ENCODE assay signal across 8 cellular contexts in the genomic region with DNA sequence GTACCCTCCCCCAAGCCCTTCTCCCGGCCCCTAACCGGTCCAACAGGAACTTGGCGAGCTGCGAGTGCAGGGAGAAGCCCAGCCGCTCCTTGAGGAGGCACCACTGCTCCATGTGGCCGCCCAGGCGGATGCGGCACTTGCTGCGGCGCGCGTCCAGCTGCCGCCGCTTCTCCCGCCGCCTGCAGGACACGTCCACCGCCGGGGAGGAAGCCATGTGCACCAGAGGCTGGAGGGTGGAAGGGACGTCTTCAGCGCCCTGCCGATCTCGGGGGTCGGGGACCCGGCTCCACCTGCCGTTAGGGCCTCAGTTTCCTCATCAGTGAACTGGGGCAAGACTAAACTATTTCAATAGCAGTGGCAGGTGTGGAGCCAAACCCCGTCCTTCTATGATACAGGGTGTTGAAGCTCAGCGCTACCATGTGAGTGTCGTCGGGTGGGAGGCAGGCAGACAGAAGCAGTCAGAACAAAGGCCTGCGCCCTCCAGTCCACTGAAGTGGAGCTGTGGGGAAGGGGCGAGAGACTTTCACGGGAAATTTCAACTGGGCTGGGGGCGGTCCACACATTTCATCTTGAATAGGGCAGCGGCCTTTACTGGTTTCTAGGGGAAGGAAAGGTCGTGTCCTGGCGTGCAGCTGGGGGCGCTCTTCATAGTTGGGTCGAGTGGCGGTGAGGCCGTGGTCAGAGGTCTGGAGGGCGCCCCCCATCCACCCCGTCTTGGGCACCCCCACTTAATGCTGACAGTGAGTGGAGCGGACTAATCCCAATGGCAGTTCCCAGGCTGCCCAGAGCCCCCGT. TPM values are rescaled to one million over a fixed set of nuclear protein-coding genes. Genes with fewer than 3 reads are reported as not detected.
A peak's percentile ranks its signal among the peaks of the same experiment; 100 is the strongest.
DNase-seq lines count a peak whose midpoint lies in the region; ATAC-seq and TF ChIP-seq lines count a peak whose summit lies in the region.

No MANE protein-coding gene starts in this region.

- H3K4me1 Mint-ChIP-seq in glutamatergic neuron (ENCODE audit: low read depth, unreplicated experiment), result peaks cover 11% of the 10 kb centered on the region
- peaks cover 25% of the 10 kb centered on the region for H3K4me1 Mint-ChIP-seq in osteocyte (ENCODE audit: unreplicated experiment)

- H3K9me3 Mint-ChIP-seq in glutamatergic neuron (ENCODE audit: unreplicated experiment), result peaks cover 19% of the 10 kb centered on the region
- H3K9me3 Mint-ChIP-seq in osteocyte (ENCODE audit: unreplicated experiment), result no peaks in the 10 kb centered on the region

- H3K27ac Mint-ChIP-seq in glutamatergic neuron (ENCODE audit: unreplicated experiment), result peak overlapping the region; percentile 93
- peak overlapping the region; percentile 88 for H3K27ac Mint-ChIP-seq in osteocyte (ENCODE audit: unreplicated experiment)

- peak overlapping the region; percentile 91 for H3K4me3 Mint-ChIP-seq in glutamatergic neuron (ENCODE audit: unreplicated experiment)
- H3K4me3 Mint-ChIP-seq in osteocyte (ENCODE audit: unreplicated experiment), result peak overlapping the region; percentile 85

- peaks cover 20% of the 10 kb centered on the region for H3K27me3 Mint-ChIP-seq in glutamatergic neuron (ENCODE audit: unreplicated experiment)
- H3K27me3 Mint-ChIP-seq in osteocyte (ENCODE audit: unreplicated experiment), result no peaks in the 10 kb centered on the region

- ATAC-seq in GM19324 (IDR thresholded peaks at IDR 0.05; ENCODE audit: low FRiP score, unreplicated experiment) (peak; percentile 34), HG03354 (IDR thresholded peaks at IDR 0.05; ENCODE audit: poor library complexity, severe bottlenecking, unreplicated experiment) (peak; percentile 48)

- H3K36me3 Mint-ChIP-seq in glutamatergic neuron (ENCODE audit: unreplicated experiment) (peaks cover 7% of the 10 kb centered on the region), osteocyte (ENCODE audit: unreplicated experiment) (peaks cover 1% of the 10 kb centered on the region)

- TF ChIP-seq CTCF in glutamatergic neuron (IDR thresholded peaks at IDR 0.05; ENCODE audit: partially characterized antibody, unreplicated experiment) (peak; percentile 61), osteocyte (IDR thresholded peaks at IDR 0.05) (peak; percentile 30)

- DNase-seq in DMS153 treated with DMSO at 0.1 percent for 48 hours (lab: John Stamatoyannopoulos, UW; ENCODE audit: unreplicated experiment) (peak; percentile 62), NCI-H774 (lab: John Stamatoyannopoulos, UW) (peak; percentile 77), glutamatergic neuron (peak; percentile 79), osteocyte (ENCODE audit: extremely low spot score, unreplicated experiment) (no peak), NCI-H187 (lab: John Stamatoyannopoulos, UW) (no peak)
- DNase-seq in activated effector memory CD4-positive, alpha-beta T cell treated with anti-CD3 and anti-CD28 coated beads, Interleukin-2, amount 50 U/mL, for 16 hours, result peak; percentile 75

RNA-seq across cellular contexts. Expression of gene ZNF692, which starts 0.6 kb away (rescaled TPM):
- total RNA-seq in glutamatergic neuron (ENCODE audit: unreplicated experiment) (60.2 TPM), osteocyte (32.1 and 39.9 TPM in 2 replicates)

RNA-seq across cellular contexts. Expression of gene ZNF672, which starts 20.3 kb away (rescaled TPM):
- 30.5 TPM for total RNA-seq in glutamatergic neuron (ENCODE audit: unreplicated experiment)
- total RNA-seq in osteocyte, result 21.1 and 24.1 TPM in 2 replicates

RNA-seq across cellular contexts. Expression of gene SH3BP5L, which starts 32.6 kb away (rescaled TPM):
- total RNA-seq in glutamatergic neuron (ENCODE audit: unreplicated experiment) (74.0 TPM), osteocyte (32.4 and 33.2 TPM in 2 replicates)

RNA-seq across cellular contexts. Expression of gene PGBD2, which starts 47.7 kb away (rescaled TPM):
- 11.5 TPM for total RNA-seq in glutamatergic neuron (ENCODE audit: unreplicated experiment)
- total RNA-seq in osteocyte, result 8.3 and 9.4 TPM in 2 replicates

Comparison
In these comparisons a context has a peak if more than half of its experiments do, and no peak if none do; other contexts are left out.
1. DNase-seq: peak in DMS153 treated with DMSO at 0.1 percent for 48 hours (single experiment), NCI-H774 (single experiment), activated effector memory CD4-positive, alpha-beta T cell treated with anti-CD3 and anti-CD28 coated beads, Interleukin-2, amount 50 U/mL, for 16 hours (single experiment) and glutamatergic neuron (single experiment); none in osteocyte (single experiment) and NCI-H187 (0 of 2).